20 cellular contexts compared by ENCODE assay signal in genomic region chr2:18404141-18404540, GRCh38.
"Had no signal": no experiment of that assay in that cellular context is flagged by ENCODE, and none has a peak within 500 bp of the region (broad histone marks: within the 10 kb centered on the region; RNA-seq: fewer than 3 reads in every experiment).

No MANE protein-coding gene starts in this region.

- H3K4me3 ChIP-seq: gastrocnemius medialis, left ventricle myocardium inferior, lower lobe of right lung, ovary, stomach, thoracic aorta, transverse colon had no signal

- H3K9me3 Mint-ChIP-seq: memory B cell, mesothelial cell of epicardium, neural crest cell had no signal

- H3K27ac Mint-ChIP-seq: memory B cell, natural killer cell had no signal

- H3K27me3 ChIP-seq: gastrocnemius medialis, ovary, stomach, transverse colon had no signal

- H3K36me3 Mint-ChIP-seq: memory B cell, mesothelial cell of epicardium, natural killer cell had no signal

- H3K4me1 ChIP-seq: left ventricle myocardium inferior, lower lobe of right lung, stomach, transverse colon had no signal

- H3K4me3 Mint-ChIP-seq: memory B cell, mesothelial cell of epicardium, natural killer cell, neural crest cell had no signal

- DNase-seq: dermis blood vessel endothelial cell; gastrocnemius medialis; glutamatergic neuron; kidney; left cardiac atrium; left ventricle myocardium inferior; lower lobe of right lung; natural killer cell; ovary; right cardiac atrium; small intestine; stimulated activated CD4-positive, alpha-beta T cell treated with anti-CD3 and anti-CD28 coated beads, Interleukin-12 subunit alpha, Interleukin-12 subunit beta, amount 100 ng/mL, for 4 hours; stimulated activated naive CD4-positive, alpha-beta T cell; stomach; substantia nigra; transverse colon had no signal

- H3K36me3 ChIP-seq: gastrocnemius medialis, left ventricle myocardium inferior, lower lobe of right lung, ovary, stomach, thoracic aorta, transverse colon had no signal

- H3K9me3 ChIP-seq: gastrocnemius medialis, lower lobe of right lung, ovary, stomach, thoracic aorta, transverse colon had no signal

- H3K27ac ChIP-seq: gastrocnemius medialis, left ventricle myocardium inferior, lower lobe of right lung, ovary, stomach, thoracic aorta, transverse colon had no signal

- H3K4me1 Mint-ChIP-seq: memory B cell, natural killer cell, neural crest cell had no signal

- ATAC-seq: gastrocnemius medialis, left cardiac atrium, lower lobe of right lung, natural killer cell, right cardiac atrium had no signal
